ENCODE assay signal across 1 cellular context in genomic region chr2:241956521-241957110, GRCh38.
TF ChIP-seq lines count a peak whose summit lies in the region.

No MANE protein-coding gene starts in this region.

TF ChIP-seq in H1, 55 proteins besides CTCF, POLR2A, EP300 and RAD21:
- TF ChIP-seq PHF8 (conservative IDR thresholded peaks at IDR 0.05; ENCODE audit: low read depth, low read length) (no peak), CHD2 (IDR thresholded peaks at IDR 0.05; ENCODE audit: low read length) (no peak), CHD1 (IDR thresholded peaks at IDR 0.05; ENCODE audit: low read depth, low read length) (no peak), CBX5 (IDR thresholded peaks at IDR 0.05; ENCODE audit: low read depth, low read length) (no peak), BACH1 (IDR thresholded peaks at IDR 0.05; ENCODE audit: low read length) (no peak), RXRA (IDR thresholded peaks at IDR 0.05; ENCODE audit: insufficient read depth, low read depth, low read length) (no peak), SIRT6 (IDR thresholded peaks at IDR 0.05; ENCODE audit: low read length) (no peak), TBP (IDR thresholded peaks at IDR 0.05; ENCODE audit: low read depth, low read length) (no peak), KDM1A (IDR thresholded peaks at IDR 0.05; ENCODE audit: borderline replicate concordance, low read length) (no peak), CTBP2 (IDR thresholded peaks at IDR 0.05; ENCODE audit: borderline replicate concordance, insufficient read depth, insufficient read length, low read length) (no peak)
TF ChIP-seq in H1: peak in this region for 0.
